Comparison of ENCODE assay signal across 14 cellular contexts in the genomic region with DNA sequence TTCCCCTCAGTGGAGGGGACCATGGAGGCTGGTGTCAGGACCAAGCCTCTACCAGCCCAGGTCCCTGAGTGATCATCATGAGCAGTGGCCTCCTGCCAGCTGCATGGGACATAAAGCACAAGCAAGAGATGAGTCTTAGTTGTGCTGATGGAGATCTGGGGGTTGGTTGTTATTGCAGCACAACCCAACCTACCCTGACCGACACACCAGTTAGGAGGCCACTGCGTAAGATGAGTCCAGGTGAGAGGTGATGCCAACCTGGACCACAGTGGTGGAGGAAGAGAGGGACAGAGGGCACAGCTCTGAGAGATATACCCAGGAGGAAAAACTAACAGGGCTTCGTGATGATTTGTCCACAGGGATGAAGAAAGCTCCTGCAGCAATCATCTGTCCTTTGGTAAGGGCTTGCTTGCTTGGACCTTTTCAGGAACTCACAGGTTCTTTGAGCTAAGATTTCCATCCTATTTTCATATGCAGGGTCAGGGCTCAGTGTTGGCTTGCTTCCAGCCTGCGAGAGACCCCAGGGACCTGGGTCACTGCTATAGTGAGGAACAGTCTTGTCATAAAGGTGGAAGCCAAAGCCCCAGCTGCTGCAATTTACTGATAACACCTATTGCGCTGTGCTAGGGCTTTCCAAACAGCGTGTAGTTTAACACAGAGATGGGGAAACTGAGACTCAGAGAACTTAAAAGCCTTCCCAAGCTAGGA. TPM values are rescaled to one million over a fixed set of nuclear protein-coding genes. Genes with fewer than 3 reads are reported as not detected.
DNase-seq lines count a peak whose midpoint lies in the region; ATAC-seq and TF ChIP-seq lines count a peak whose summit lies in the region.
"Had no signal": no experiment of that assay in that cellular context is flagged by ENCODE, and none has a peak within 500 bp of the region (broad histone marks: within the 10 kb centered on the region; RNA-seq: fewer than 3 reads in every experiment).

No MANE protein-coding gene starts in this region.

- H3K9me3 ChIP-seq in BLaER1 = no peaks in the 10 kb centered on the region
- peaks cover 0 to 11% (median 0%) of the 10 kb centered on the region in 11 experiments; a peak in 3 of 22 replicates for H3K9me3 ChIP-seq in BLaER1 treated with 17β-estradiol and CSF1 and Interleukin-3, amounts not matched to agents 10 nM and 100 nM (replicated peaks in 1 of 11)
- H3K9me3 ChIP-seq in RWPE2 (ENCODE audit: severe bottlenecking) = no peaks in the 10 kb centered on the region
- H3K9me3 ChIP-seq in upper lobe of right lung = no peaks in the 10 kb centered on the region
- no peaks in the 10 kb centered on the region for H3K9me3 ChIP-seq in Caco-2
- H3K9me3 ChIP-seq: BE2C had no signal

- DNase-seq in RWPE2 (ENCODE audit: low spot score) = peak; percentile 41
- peak; percentile 15 for DNase-seq in upper lobe of right lung
- no peak for DNase-seq in Caco-2
- no peak for DNase-seq in effector CD8-positive, alpha-beta T cell (lab: John Stamatoyannopoulos, UW)
- DNase-seq: ACHN; BE2C; Calu3; CD4-positive, alpha-beta memory T cell; DMS79 treated with DMSO at 0.1 percent for 48 hours; GF-D8; H9 had no signal

- CTCF ChIA-PET in Caco-2 (lab: Charles Lee) = no interaction called here

- no peak overlapping the region for H3K27ac Mint-ChIP-seq in Caco-2 (ENCODE audit: unreplicated experiment)
- H3K27ac Mint-ChIP-seq: CD14-positive monocyte; CD4-positive, alpha-beta memory T cell; H9 had no signal

- no peak overlapping the region for H3K27ac ChIP-seq in BLaER1
- no peak overlapping the region for H3K27ac ChIP-seq in BLaER1 treated with 17β-estradiol and CSF1 and Interleukin-3, amounts not matched to agents 10 nM and 100 nM
- no peak overlapping the region for H3K27ac ChIP-seq in RWPE2 (ENCODE audit: poor library complexity, severe bottlenecking)
- H3K27ac ChIP-seq in upper lobe of right lung = no peak overlapping the region

- TF ChIP-seq CTCF in RWPE2 (IDR thresholded peaks at IDR 0.05; ENCODE audit: poor library complexity, severe bottlenecking) (no peak), upper lobe of right lung (IDR thresholded peaks at IDR 0.05) (no peak), Caco-2 (IDR thresholded peaks at IDR 0.05; ENCODE audit: insufficient read depth in 1 of 2, low read depth in 1 of 2, low read length in 1 of 2, severe bottlenecking in 1 of 2, unreplicated experiment in 1 of 2) (no peak)

- no peaks in the 10 kb centered on the region for H3K36me3 Mint-ChIP-seq in Caco-2 (ENCODE audit: insufficient read depth, unreplicated experiment)
- H3K36me3 Mint-ChIP-seq: CD14-positive monocyte; CD4-positive, alpha-beta memory T cell had no signal

- no peaks in the 10 kb centered on the region for H3K36me3 ChIP-seq in BLaER1
- H3K36me3 ChIP-seq in BLaER1 treated with 17β-estradiol and CSF1 and Interleukin-3, amounts not matched to agents 10 nM and 100 nM = no peaks in the 10 kb centered on the region
- H3K36me3 ChIP-seq in RWPE2 (ENCODE audit: low read depth) = no peaks in the 10 kb centered on the region
- H3K36me3 ChIP-seq in upper lobe of right lung = no peaks in the 10 kb centered on the region
- H3K36me3 ChIP-seq in Caco-2 (ENCODE audit: control insufficient read depth, insufficient read depth, low read length) = no peaks in the 10 kb centered on the region
- H3K36me3 ChIP-seq: BE2C had no signal

- no TSS peak for BruUV-seq in Caco-2 (replicated peaks; lab: Mats Ljungman, UMichigan)

- H3K27me3 Mint-ChIP-seq in Caco-2 (ENCODE audit: insufficient read depth, unreplicated experiment) = peaks cover 13% of the 10 kb centered on the region

- POLR2A ChIA-PET in Caco-2 (lab: Charles Lee) = no interaction called here

- peaks cover 11% of the 10 kb centered on the region for H3K27me3 ChIP-seq in BLaER1
- H3K27me3 ChIP-seq in BLaER1 treated with 17β-estradiol and CSF1 and Interleukin-3, amounts not matched to agents 10 nM and 100 nM = peaks cover 1 to 19% (median 13%) of the 10 kb centered on the region in 11 experiments; a peak in 19 of 22 replicates
- H3K27me3 ChIP-seq in RWPE2 (ENCODE audit: insufficient read depth, poor library complexity, severe bottlenecking) = peaks cover 48% of the 10 kb centered on the region
- peaks cover 8% of the 10 kb centered on the region for H3K27me3 ChIP-seq in upper lobe of right lung
- no peaks in the 10 kb centered on the region for H3K27me3 ChIP-seq in Caco-2 (replicated peaks; ENCODE audit: control insufficient read depth, insufficient read depth, low read length)

- no peaks in the 10 kb centered on the region for H4K20me1 ChIP-seq in BLaER1
- H4K20me1 ChIP-seq in BLaER1 treated with 17β-estradiol and CSF1 and Interleukin-3, amounts not matched to agents 10 nM and 100 nM = no peaks in the 10 kb centered on the region; a peak in 1 of 22 replicates

- H3K4me2 ChIP-seq in BLaER1 = peak overlapping the region; percentile 30
- H3K4me2 ChIP-seq in BLaER1 treated with 17β-estradiol and CSF1 and Interleukin-3, amounts not matched to agents 10 nM and 100 nM = peak overlapping the region in 6 of 11 experiments; percentile 6 to 55 (median 27); a peak in 9 of 22 replicates

- no peaks in the 10 kb centered on the region for H3K4me1 Mint-ChIP-seq in Caco-2 (ENCODE audit: low read depth, unreplicated experiment)
- H3K4me1 Mint-ChIP-seq: CD4-positive, alpha-beta memory T cell had no signal

- H3K4me3 ChIP-seq in BLaER1 = no peak overlapping the region
- H3K4me3 ChIP-seq in BLaER1 treated with 17β-estradiol and CSF1 and Interleukin-3, amounts not matched to agents 10 nM and 100 nM = no peak overlapping the region
- no peak overlapping the region for H3K4me3 ChIP-seq in RWPE2 (ENCODE audit: severe bottlenecking)
- H3K4me3 ChIP-seq in upper lobe of right lung = no peak overlapping the region
- H3K4me3 ChIP-seq in Caco-2 (ENCODE audit: low read depth, low read length) = no peak overlapping the region

- H3K4me1 ChIP-seq in BLaER1 = peaks cover 48% of the 10 kb centered on the region
- H3K4me1 ChIP-seq in BLaER1 treated with 17β-estradiol and CSF1 and Interleukin-3, amounts not matched to agents 10 nM and 100 nM = peaks cover 10 to 51% (median 29%) of the 10 kb centered on the region in 10 experiments
- no peaks in the 10 kb centered on the region for H3K4me1 ChIP-seq in RWPE2 (ENCODE audit: insufficient read depth, poor library complexity, severe bottlenecking)
- H3K4me1 ChIP-seq in upper lobe of right lung = no peaks in the 10 kb centered on the region
- no peaks in the 10 kb centered on the region for H3K4me1 ChIP-seq in Caco-2
- H3K4me1 ChIP-seq: BE2C had no signal

- H3K9me3 Mint-ChIP-seq in Caco-2 (ENCODE audit: unreplicated experiment) = no peaks in the 10 kb centered on the region
- H3K9me3 Mint-ChIP-seq: H9 had no signal

- ATAC-seq in RWPE2 (ENCODE audit: low read depth) (no peak), upper lobe of right lung (no peak)

- no peak overlapping the region for H3K4me3 Mint-ChIP-seq in Caco-2 (ENCODE audit: unreplicated experiment)
- H3K4me3 Mint-ChIP-seq: CD4-positive, alpha-beta memory T cell; H9 had no signal

- intact Hi-C loops in upper lobe of right lung (cut with DNase I) (no loop called here), Caco-2 (cut with micrococcal nuclease; ENCODE audit: unreplicated experiment) (no loop called here)

- H3K9ac ChIP-seq in BLaER1 = no peak overlapping the region
- H3K9ac ChIP-seq in BLaER1 treated with 17β-estradiol and CSF1 and Interleukin-3, amounts not matched to agents 10 nM and 100 nM = no peak overlapping the region

RNA-seq across cellular contexts. Expression of gene RASGRF1, which starts 8.1 kb away (rescaled TPM):
- total RNA-seq in upper lobe of right lung (105 TPM), Caco-2 (2022) (0.23 and 0.57 TPM in 2 replicates)
- total RNA-seq: CD4-positive, alpha-beta memory T cell had no signal

Comparison
In these comparisons a context has a peak if more than half of its experiments do, and no peak if none do; other contexts are left out.
1. DNase-seq: peak in RWPE2 (single experiment) and upper lobe of right lung (single experiment); none in Caco-2 (0 of 2) and effector CD8-positive, alpha-beta T cell (single experiment).
2. RNA of gene RASGRF1, which starts 8.1 kb away (total RNA-seq): 105 TPM in upper lobe of right lung (single experiment); 0.23 to 0.57 TPM in Caco-2; every median in the first group is over 10 times any median in the second.